31 cellular contexts compared by ENCODE assay signal in genomic region chr15:68506071-68506470, GRCh38.
"Had no signal": no experiment of that assay in that cellular context is flagged by ENCODE, and none has a peak within 500 bp of the region (broad histone marks: within the 10 kb centered on the region; RNA-seq: fewer than 3 reads in every experiment).

No MANE protein-coding gene starts in this region.

- H3K4me3 Mint-ChIP-seq: central memory CD8-positive, alpha-beta T cell; effector memory CD8-positive, alpha-beta T cell; immature natural killer cell; naive thymus-derived CD4-positive, alpha-beta T cell; type B pancreatic cell had no signal

- H3K9ac ChIP-seq: parathyroid adenoma had no signal

- H3K9me3 Mint-ChIP-seq: central memory CD8-positive, alpha-beta T cell; effector memory CD8-positive, alpha-beta T cell; immature natural killer cell; type B pancreatic cell had no signal

- H3K4me1 Mint-ChIP-seq: immature natural killer cell had no signal

- DNase-seq: dermis blood vessel endothelial cell; effector memory CD8-positive, alpha-beta T cell; erythroblast; esophagus squamous epithelium; foreskin melanocyte; glutamatergic neuron; heart right ventricle; hippocampal formation; immature natural killer cell; islet precursor cell; mammary epithelial cell; mesendoderm; midbrain; occipital lobe; stimulated activated CD4-positive, alpha-beta T cell treated with anti-CD3 and anti-CD28 coated beads, Interleukin-12 subunit alpha, Interleukin-12 subunit beta, amount 100 ng/mL, for 4 hours; stimulated activated CD4-positive, alpha-beta T cell treated with anti-CD3 and anti-CD28 coated beads, Interleukin-1b, Interleukin-23, amount 100 ng/mL, for 48 hours; stimulated activated CD4-positive, alpha-beta T cell treated with anti-CD3 and anti-CD28 coated beads, Interleukin-4, amount 100 ng/mL, for 1 hour; stimulated activated CD8-positive, alpha-beta memory T cell treated with anti-CD3 and anti-CD28 coated beads, Interleukin-4, amount 100 ng/mL, for 48 hours; stimulated activated naive CD8-positive, alpha-beta T cell treated with anti-CD3 and anti-CD28 coated beads, Interleukin-15, Interleukin-2, amounts not matched to agents 100 U/mL and 50 U/mL, for 24 hours; substantia nigra; testis had no signal

- ATAC-seq: effector memory CD8-positive, alpha-beta T cell; heart right ventricle; naive thymus-derived CD4-positive, alpha-beta T cell; sciatic nerve; stimulated activated naive CD8-positive, alpha-beta T cell treated with anti-CD3 and anti-CD28 coated beads, Interleukin-15, Interleukin-2, amounts not matched to agents 100 U/mL and 50 U/mL, for 24 hours had no signal

- H2AFZ ChIP-seq: parathyroid adenoma had no signal

- H3K27ac Mint-ChIP-seq: effector memory CD8-positive, alpha-beta T cell; immature natural killer cell; naive thymus-derived CD4-positive, alpha-beta T cell; type B pancreatic cell had no signal

- H3K79me2 ChIP-seq: parathyroid adenoma had no signal

- H3K36me3 Mint-ChIP-seq: immature natural killer cell, type B pancreatic cell had no signal

- H3K27me3 ChIP-seq: right atrium auricular region, testis, tibial artery had no signal

- H3K27ac ChIP-seq: coronary artery, esophagus squamous epithelium, heart right ventricle, parathyroid adenoma, prostate gland, right atrium auricular region, testis, tibial artery had no signal

- H3K27me3 Mint-ChIP-seq: type B pancreatic cell had no signal

- H3K4me2 ChIP-seq: smooth muscle cell had no signal

- H3K9me3 ChIP-seq: esophagus squamous epithelium, heart right ventricle, prostate gland, right atrium auricular region, testis, tibial artery had no signal

- H3K4me1 ChIP-seq: esophagus squamous epithelium, parathyroid adenoma, prostate gland, testis had no signal
